ENCODE assay signal across 16 cellular contexts in genomic region chr17:56602292-56603130, GRCh38. TPM values are rescaled to one million over a fixed set of nuclear protein-coding genes. Genes with fewer than 3 reads are reported as not detected.
DNase-seq lines count a peak whose midpoint lies in the region; ATAC-seq lines count a peak whose summit lies in the region.
"Had no signal": no experiment of that assay in that cellular context is flagged by ENCODE, and none has a peak within 500 bp of the region (broad histone marks: within the 10 kb centered on the region; RNA-seq: fewer than 3 reads in every experiment).

No MANE protein-coding gene starts in this region.

- ATAC-seq in naive thymus-derived CD8-positive, alpha-beta T cell, result peak; percentile 83 to 86
- no peak for ATAC-seq in HG03378 (IDR thresholded peaks at IDR 0.05; ENCODE audit: unreplicated experiment)
- ATAC-seq: foreskin keratinocyte, right cardiac atrium had no signal

- peak; percentile 78 for DNase-seq in activated CD4-positive, alpha-beta T cell treated with anti-CD3 and anti-CD28 coated beads, Interleukin-2, amount 10 ng/mL, durations not matched to agents 24 days and 14 days
- DNase-seq in activated CD4-positive, alpha-beta T cell treated with anti-CD3 and anti-CD28 coated beads, Interleukin-2, amount 50 U/mL, for 48 hours, result no peak
- DNase-seq in SJCRH30, result peak; percentile 94 to 98
- DNase-seq in activated naive CD4-positive, alpha-beta T cell treated with anti-CD3 and anti-CD28 coated beads, Interleukin-2, amount 10 ng/mL, durations not matched to agents 7 days and 5 days, result peak; percentile 66
- peak; percentile 39 to 87 (median 63) for DNase-seq in naive thymus-derived CD8-positive, alpha-beta T cell
- no peak for DNase-seq in NOMO-1 treated with DMSO at 0.1 percent for 48 hours (lab: John Stamatoyannopoulos, UW; ENCODE audit: unreplicated experiment)
- no peak for DNase-seq in NCI-H187 treated with DMSO at 0.1 percent for 48 hours (lab: John Stamatoyannopoulos, UW)
- DNase-seq: ACHN, midbrain, NCI-H146, occipital lobe, right cardiac atrium, T-helper 9 cell had no signal

- peaks cover 23% of the 10 kb centered on the region for H3K4me1 Mint-ChIP-seq in activated CD4-positive, alpha-beta T cell treated with anti-CD3 and anti-CD28 coated beads, Interleukin-2, amount 10 ng/mL, durations not matched to agents 24 days and 14 days
- H3K4me1 Mint-ChIP-seq in activated naive CD4-positive, alpha-beta T cell treated with anti-CD3 and anti-CD28 coated beads, Interleukin-2, amount 10 ng/mL, durations not matched to agents 7 days and 5 days, result peaks cover 66% of the 10 kb centered on the region
- peaks cover 54 to 83% (median 82%) of the 10 kb centered on the region in 4 donors for H3K4me1 Mint-ChIP-seq in naive thymus-derived CD8-positive, alpha-beta T cell

- H3K27me3 Mint-ChIP-seq in activated CD4-positive, alpha-beta T cell treated with anti-CD3 and anti-CD28 coated beads, Interleukin-2, amount 10 ng/mL, durations not matched to agents 24 days and 14 days, result peaks cover 14% of the 10 kb centered on the region
- H3K27me3 Mint-ChIP-seq in activated naive CD4-positive, alpha-beta T cell treated with anti-CD3 and anti-CD28 coated beads, Interleukin-2, amount 10 ng/mL, durations not matched to agents 7 days and 5 days, result peaks cover 13% of the 10 kb centered on the region
- peaks cover 0 to 15% (median 0%) of the 10 kb centered on the region in 5 donors for H3K27me3 Mint-ChIP-seq in naive thymus-derived CD8-positive, alpha-beta T cell

- intact Hi-C loops in activated CD4-positive, alpha-beta T cell treated with anti-CD3 and anti-CD28 coated beads, Interleukin-2, amount 10 ng/mL, durations not matched to agents 24 days and 14 days (cut with micrococcal nuclease), result no loop called here

- no peaks in the 10 kb centered on the region for H3K36me3 ChIP-seq in SJCRH30

- no peaks in the 10 kb centered on the region; the same call in 1 of the 2 replicates for H3K9me3 ChIP-seq in SJCRH30 (replicated peaks)

- POLR2A ChIA-PET in naive thymus-derived CD8-positive, alpha-beta T cell (lab: Charles Lee), result interaction anchor here (0.7 to 15.8 kb wide), 10 partner anchors 6 to 1481 kb away, joined by 3 to 349 read pairs (median 6); partner anchors contain the start of genes DYNLL2, NOG and TRIM25

- H3K36me3 Mint-ChIP-seq in activated CD4-positive, alpha-beta T cell treated with anti-CD3 and anti-CD28 coated beads, Interleukin-2, amount 10 ng/mL, durations not matched to agents 24 days and 14 days (ENCODE audit: low read depth), result no peaks in the 10 kb centered on the region
- peaks cover 2% of the 10 kb centered on the region for H3K36me3 Mint-ChIP-seq in activated naive CD4-positive, alpha-beta T cell treated with anti-CD3 and anti-CD28 coated beads, Interleukin-2, amount 10 ng/mL, durations not matched to agents 7 days and 5 days
- peaks cover 0 to 5% (median 2%) of the 10 kb centered on the region in 3 donors for H3K36me3 Mint-ChIP-seq in naive thymus-derived CD8-positive, alpha-beta T cell

- CTCF ChIA-PET in activated naive CD4-positive, alpha-beta T cell treated with anti-CD3 and anti-CD28 coated beads, Interleukin-2, amount 10 ng/mL, durations not matched to agents 7 days and 5 days (lab: Charles Lee), result interaction anchor here (0.8 to 3.3 kb wide), 5 partner anchors 27 to 177 kb away, joined by 3 to 12 read pairs (median 4); no protein-coding TSS in a partner anchor

- peaks cover 63% of the 10 kb centered on the region for H3K4me1 ChIP-seq in SJCRH30
- H3K4me1 ChIP-seq: foreskin keratinocyte had no signal

- peak overlapping the region; percentile 100 for H3K27ac ChIP-seq in SJCRH30
- H3K27ac ChIP-seq: foreskin keratinocyte had no signal

- no peaks in the 10 kb centered on the region for H3K9me3 Mint-ChIP-seq in activated CD4-positive, alpha-beta T cell treated with anti-CD3 and anti-CD28 coated beads, Interleukin-2, amount 10 ng/mL, durations not matched to agents 24 days and 14 days
- no peaks in the 10 kb centered on the region for H3K9me3 Mint-ChIP-seq in activated naive CD4-positive, alpha-beta T cell treated with anti-CD3 and anti-CD28 coated beads, Interleukin-2, amount 10 ng/mL, durations not matched to agents 7 days and 5 days
- peaks cover 0 to 4% (median 0%) of the 10 kb centered on the region in 9 donors for H3K9me3 Mint-ChIP-seq in naive thymus-derived CD8-positive, alpha-beta T cell
- H3K9me3 Mint-ChIP-seq: activated T-helper 2 cell treated with anti-CD3 and anti-CD28 coated beads, Interferon-gamma antibody, Interleukin-2, Interleukin-4, amounts not matched to agents 10 μg/mL and 5 μg/mL and 100 μg/mL, durations not matched to agents 14 hours and 24 hours and 36 hours had no signal

- no peaks in the 10 kb centered on the region for H3K27me3 ChIP-seq in SJCRH30
- H3K27me3 ChIP-seq: foreskin keratinocyte had no signal

- H3K27ac Mint-ChIP-seq in activated CD4-positive, alpha-beta T cell treated with anti-CD3 and anti-CD28 coated beads, Interleukin-2, amount 10 ng/mL, durations not matched to agents 24 days and 14 days, result no peak overlapping the region
- peak overlapping the region; percentile 91 for H3K27ac Mint-ChIP-seq in activated naive CD4-positive, alpha-beta T cell treated with anti-CD3 and anti-CD28 coated beads, Interleukin-2, amount 10 ng/mL, durations not matched to agents 7 days and 5 days
- peak overlapping the region; percentile 97 to 100 (median 99) for H3K27ac Mint-ChIP-seq in naive thymus-derived CD8-positive, alpha-beta T cell
- H3K27ac Mint-ChIP-seq: activated T-helper 2 cell treated with anti-CD3 and anti-CD28 coated beads, Interferon-gamma antibody, Interleukin-2, Interleukin-4, amounts not matched to agents 10 μg/mL and 5 μg/mL and 100 μg/mL, durations not matched to agents 14 hours and 24 hours and 36 hours had no signal

- H3K4me3 ChIP-seq in SJCRH30, result no peak overlapping the region

- peak overlapping the region; percentile 3 for H3K4me3 Mint-ChIP-seq in activated CD4-positive, alpha-beta T cell treated with anti-CD3 and anti-CD28 coated beads, Interleukin-2, amount 10 ng/mL, durations not matched to agents 24 days and 14 days
- H3K4me3 Mint-ChIP-seq in activated naive CD4-positive, alpha-beta T cell treated with anti-CD3 and anti-CD28 coated beads, Interleukin-2, amount 10 ng/mL, durations not matched to agents 7 days and 5 days, result no peak overlapping the region
- H3K4me3 Mint-ChIP-seq in naive thymus-derived CD8-positive, alpha-beta T cell, result peak overlapping the region; percentile 20 to 77 (median 59)

RNA-seq across cellular contexts. Expression of gene NOG, which starts 9.0 kb away (rescaled TPM):
- total RNA-seq in activated CD4-positive, alpha-beta T cell treated with anti-CD3 and anti-CD28 coated beads, Interleukin-2, amount 10 ng/mL, durations not matched to agents 24 days and 14 days, result 0.09 and 0.21 TPM in 2 replicates
- total RNA-seq in SJCRH30 (2014; rRNA removed; shearing (Covaris generic)), result 19.8 and 20.3 TPM in 2 replicates
- total RNA-seq in naive thymus-derived CD8-positive, alpha-beta T cell, result 100 to 1,000 TPM; 108 to 114 TPM
- 10 to 100 TPM; 23.4 to 54.8 (median 49.9) TPM for polyA plus RNA-seq in naive thymus-derived CD8-positive, alpha-beta T cell
- total RNA-seq: activated T-helper 2 cell treated with anti-CD3 and anti-CD28 coated beads, Interferon-gamma antibody, Interleukin-2, Interleukin-4, amounts not matched to agents 10 μg/mL and 5 μg/mL and 100 μg/mL, durations not matched to agents 14 hours and 24 hours and 36 hours had no signal

Comparison
In these comparisons a context has a peak if more than half of its experiments do, and no peak if none do; other contexts are left out.
1. DNase-seq: peak in activated CD4-positive, alpha-beta T cell treated with anti-CD3 and anti-CD28 coated beads, Interleukin-2, amount 10 ng/mL, durations not matched to agents 24 days and 14 days (single experiment), SJCRH30 (2 of 2), activated naive CD4-positive, alpha-beta T cell treated with anti-CD3 and anti-CD28 coated beads, Interleukin-2, amount 10 ng/mL, durations not matched to agents 7 days and 5 days (single experiment) and naive thymus-derived CD8-positive, alpha-beta T cell (10 of 10); none in activated CD4-positive, alpha-beta T cell treated with anti-CD3 and anti-CD28 coated beads, Interleukin-2, amount 50 U/mL, for 48 hours (0 of 2), NOMO-1 treated with DMSO at 0.1 percent for 48 hours (single experiment) and NCI-H187 treated with DMSO at 0.1 percent for 48 hours (single experiment).
2. RNA of gene NOG, which starts 9.0 kb away (total RNA-seq): 108 to 114 TPM in naive thymus-derived CD8-positive, alpha-beta T cell and 19.8 to 20.3 TPM in SJCRH30; 0.09 to 0.21 TPM in activated CD4-positive, alpha-beta T cell treated with anti-CD3 and anti-CD28 coated beads, Interleukin-2, amount 10 ng/mL, durations not matched to agents 24 days and 14 days; every median in the first group is over 10 times any median in the second.